24 cellular contexts compared by ENCODE assay signal in the genomic region with DNA sequence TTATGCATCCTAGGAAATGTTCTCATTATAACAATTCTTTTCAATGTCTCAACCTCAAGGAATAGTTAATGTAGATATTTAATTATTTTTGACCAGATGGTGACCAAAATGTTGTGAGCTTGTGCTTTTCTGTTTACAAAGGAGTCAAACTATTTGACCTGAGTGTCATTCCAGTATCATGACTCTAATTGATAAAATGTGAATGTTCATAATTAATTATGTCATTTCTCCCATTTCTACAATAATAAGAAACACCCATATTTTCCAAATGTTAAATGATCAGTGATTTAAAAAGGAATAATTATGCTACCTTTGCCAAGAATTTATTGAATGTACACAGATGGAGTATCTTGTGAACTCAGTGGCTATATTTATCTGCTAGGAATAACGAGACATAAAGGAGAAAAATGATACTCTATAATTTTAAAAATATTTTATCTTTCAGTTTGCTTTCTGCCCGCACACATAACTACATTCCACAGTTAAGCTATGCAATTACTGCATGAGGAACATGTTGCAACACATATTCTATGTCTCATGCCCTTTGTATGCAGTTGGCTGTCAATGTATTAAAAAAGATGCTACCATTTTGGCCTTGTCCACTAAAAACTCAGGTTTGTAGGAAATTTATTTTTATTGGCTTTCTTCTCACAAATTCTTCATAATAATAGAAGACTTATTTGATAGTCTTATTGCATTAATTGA.
DNase-seq lines count a peak whose midpoint lies in the region; ATAC-seq and TF ChIP-seq lines count a peak whose summit lies in the region.
"Had no signal": no experiment of that assay in that cellular context is flagged by ENCODE, and none has a peak within 500 bp of the region (broad histone marks: within the 10 kb centered on the region; RNA-seq: fewer than 3 reads in every experiment).

No MANE protein-coding gene starts in this region.

- intact Hi-C loops in IMR-90 (cut with micrococcal nuclease): no loop called here
- intact Hi-C loops in gastrocnemius medialis (cut with DNase I; ENCODE audit: low total_unique reads): no loop called here

- H2BK5ac ChIP-seq in IMR-90 (ENCODE audit: low read depth, low read length, poor library complexity, severe bottlenecking): peak overlapping the region; percentile 51
- H2BK5ac ChIP-seq in mesenchymal stem cell (ENCODE audit: low read depth, low read length, poor library complexity, severe bottlenecking): no peak overlapping the region

- H3K9me1 ChIP-seq in IMR-90 (ENCODE audit: insufficient read depth, low read length): no peaks in the 10 kb centered on the region

- H3K56ac ChIP-seq in IMR-90 (ENCODE audit: extremely low read depth, insufficient read depth, low read length): no peak overlapping the region

- ATAC-seq in IMR-90 (ENCODE audit: low read depth) (no peak; the same call in 1 of the 2 replicates), omental fat pad (ENCODE audit: low FRiP score) (no peak), gastrocnemius medialis (no peak), GM21786 (IDR thresholded peaks at IDR 0.05; ENCODE audit: unreplicated experiment) (no peak), GM18498 (IDR thresholded peaks at IDR 0.05; ENCODE audit: unreplicated experiment) (no peak)
- ATAC-seq: activated T-helper 17 cell treated with anti-CD3 and anti-CD28 coated beads, Interleukin-2, amount 50 U/mL, for 72 hours; lower lobe of right lung; psoas muscle had no signal

- no peak overlapping the region for H4K91ac ChIP-seq in IMR-90 (ENCODE audit: insufficient read depth, low read depth, low read length)
- no peak overlapping the region for H4K91ac ChIP-seq in mesenchymal stem cell (ENCODE audit: low read length)

- CTCF ChIA-PET in IMR-90 (lab: Yijun Ruan, JAX): interaction anchor here (1.3 kb wide), 1 partner anchor 10 kb away, joined by 3 read pairs; no protein-coding TSS in a partner anchor

- H3K18ac ChIP-seq in IMR-90 (ENCODE audit: low read depth, low read length) (no peak overlapping the region), mesenchymal stem cell (ENCODE audit: low read depth in 1 of 2, low read length in 2 of 2) (no peak overlapping the region)

- no peak overlapping the region for H2AK5ac ChIP-seq in IMR-90 (ENCODE audit: low read depth, low read length)
- no peak overlapping the region for H2AK5ac ChIP-seq in mesenchymal stem cell (ENCODE audit: low read length, severe bottlenecking)

- H3K4me2 ChIP-seq in IMR-90 (ENCODE audit: low read depth, low read length): no peak overlapping the region
- H3K4me2 ChIP-seq in mesenchymal stem cell (ENCODE audit: low read length, poor library complexity, severe bottlenecking): no peak overlapping the region
- H3K4me2 ChIP-seq: PC-9 had no signal

- H3K14ac ChIP-seq in IMR-90 (replicated peaks; ENCODE audit: low read depth, low read length) (no peak overlapping the region), mesenchymal stem cell (ENCODE audit: low read length in 2 of 2) (no peak overlapping the region)

- H3K9ac ChIP-seq in IMR-90 (ENCODE audit: low read depth, low read length): no peak overlapping the region
- H3K9ac ChIP-seq in mesenchymal stem cell (ENCODE audit: low read length): no peak overlapping the region

- no peak overlapping the region for H2BK12ac ChIP-seq in mesenchymal stem cell (ENCODE audit: low read length in 2 of 2)

- in situ Hi-C loops in IMR-90 (cut with MboI; ENCODE audit: low sequenced_read_pairs) (no loop called here), gastrocnemius medialis (cut with MboI; ENCODE audit: low sequenced_read_pairs in 4 of 4) (no loop called here)

- H2BK20ac ChIP-seq in IMR-90 (ENCODE audit: low read depth, low read length): no peak overlapping the region

- H3K36me3 ChIP-seq in IMR-90 (ENCODE audit: control insufficient read depth, insufficient read depth, low read length): no peaks in the 10 kb centered on the region
- no peaks in the 10 kb centered on the region for H3K36me3 ChIP-seq in mesenchymal stem cell (ENCODE audit: control insufficient read depth in 1 of 2, insufficient read depth in 2 of 2, low read depth in 1 of 2, low read length in 2 of 2)
- no peaks in the 10 kb centered on the region for H3K36me3 ChIP-seq in gastrocnemius medialis
- H3K36me3 ChIP-seq: ascending aorta, lower lobe of right lung had no signal

- dilution Hi-C loops in IMR-90 (cut with HindIII; ENCODE audit: low sequenced_read_pairs, unreplicated experiment): no loop called here

- H3K4ac ChIP-seq in IMR-90 (ENCODE audit: low read depth, low read length): no peak overlapping the region
- H3K4ac ChIP-seq in mesenchymal stem cell (ENCODE audit: low read depth in 1 of 2, low read length in 2 of 2): no peak overlapping the region

- TF ChIP-seq RAD21 in IMR-90 (IDR thresholded peaks at IDR 0.05; ENCODE audit: low read length): no peak

- no TSS peak for BruUV-seq in IMR-90 (replicated peaks; lab: Mats Ljungman, UMichigan)

- H2BK15ac ChIP-seq in IMR-90 (ENCODE audit: low read depth, low read length) (no peak overlapping the region), mesenchymal stem cell (ENCODE audit: low read depth, poor library complexity, severe bottlenecking) (no peak overlapping the region)

- H3K27me3 ChIP-seq in IMR-90 (ENCODE audit: control insufficient read depth, insufficient read depth, low read length) (no peaks in the 10 kb centered on the region), mesenchymal stem cell (ENCODE audit: control insufficient read depth in 1 of 2, insufficient read depth in 1 of 2, low read length in 2 of 2) (no peaks in the 10 kb centered on the region), gastrocnemius medialis (no peaks in the 10 kb centered on the region)
- H3K27me3 ChIP-seq: ascending aorta had no signal

- TF ChIP-seq CTCF in AG10803 (conservative IDR thresholded peaks at IDR 0.05; ENCODE audit: low read length) (no peak), IMR-90 (conservative IDR thresholded peaks at IDR 0.05; ENCODE audit: low read depth, low read length) (no peak), epithelial cell of esophagus (IDR thresholded peaks at IDR 0.05; ENCODE audit: insufficient read depth, low read depth, low read length, missing control alignments) (no peak), omental fat pad (IDR thresholded peaks at IDR 0.05) (no peak), gastrocnemius medialis (IDR thresholded peaks at IDR 0.05 in 4 of 5, conservative IDR thresholded peaks at IDR 0.05 in 1 of 5) (no peak)

- H2BK120ac ChIP-seq in IMR-90 (ENCODE audit: low read depth, low read length): no peak overlapping the region
- H2BK120ac ChIP-seq in mesenchymal stem cell (ENCODE audit: low read depth, low read length): no peak overlapping the region

- peak; percentile 73 for DNase-seq in AG10803 (ENCODE audit: low read depth)
- peak; percentile 61 for DNase-seq in IMR-90
- DNase-seq in epithelial cell of esophagus (ENCODE audit: low read depth): peak; percentile 77
- peak; percentile 17 for DNase-seq in mesenchymal stem cell
- DNase-seq in omental fat pad (ENCODE audit: low spot score): no peak
- DNase-seq in gastrocnemius medialis: no peak
- DNase-seq: glutamatergic neuron; KBM-7; lower lobe of right lung; NCI-H1436 treated with DMSO at 0.1 percent for 48 hours; NCI-H510A; NK-92 treated with Interleukin-12 subunit alpha and Interleukin-12 subunit beta, amount 100 ng/mL, for 24 hours; PC-9; psoas muscle; SIG-M5; stimulated activated CD4-positive, alpha-beta T cell treated with anti-CD3 and anti-CD28 coated beads, Interleukin-1b, Interleukin-23, amount 100 ng/mL, for 48 hours; SW 1271; T1000 had no signal

- no peak overlapping the region for H3K4me3 ChIP-seq in AG10803 (ENCODE audit: low read length)
- H3K4me3 ChIP-seq in IMR-90 (ENCODE audit: insufficient read depth, low read depth, low read length): no peak overlapping the region
- no peak overlapping the region for H3K4me3 ChIP-seq in epithelial cell of esophagus (ENCODE audit: low read length)
- H3K4me3 ChIP-seq in mesenchymal stem cell (ENCODE audit: insufficient read depth in 1 of 2, low read depth in 1 of 2, low read length in 2 of 2): no peak overlapping the region
- H3K4me3 ChIP-seq in gastrocnemius medialis: no peak overlapping the region
- H3K4me3 ChIP-seq: ascending aorta, lower lobe of right lung, PC-9, psoas muscle, skin epidermis had no signal

- H4K5ac ChIP-seq in IMR-90 (ENCODE audit: low read depth, low read length): no peak overlapping the region

- POLR2A ChIA-PET in IMR-90 (lab: Charles Lee; ENCODE audit: unreplicated experiment): interaction anchor here (0.6 kb wide), 1 partner anchor 1542 kb away, joined by 3 read pairs; no protein-coding TSS in a partner anchor

- no peaks in the 10 kb centered on the region for H4K20me1 ChIP-seq in IMR-90 (ENCODE audit: insufficient read depth, low read length)

- no peak for TF ChIP-seq POLR2A in IMR-90 (IDR thresholded peaks at IDR 0.05; ENCODE audit: low read depth, low read length)
- TF ChIP-seq POLR2A in gastrocnemius medialis (IDR thresholded peaks at IDR 0.05): no peak

- H3K4me1 ChIP-seq in IMR-90 (ENCODE audit: control insufficient read depth, insufficient read depth, low read length): no peaks in the 10 kb centered on the region; the same call in 1 of the 2 replicates
- no peaks in the 10 kb centered on the region for H3K4me1 ChIP-seq in mesenchymal stem cell (ENCODE audit: control insufficient read depth, insufficient read depth, low read depth, low read length)
- H3K4me1 ChIP-seq in gastrocnemius medialis: no peaks in the 10 kb centered on the region
- H3K4me1 ChIP-seq: ascending aorta, lower lobe of right lung, psoas muscle had no signal

- no peak overlapping the region for H2AFZ ChIP-seq in IMR-90 (replicated peaks; ENCODE audit: low read length, poor library complexity)
- no peak overlapping the region for H2AFZ ChIP-seq in mesenchymal stem cell (ENCODE audit: low read depth, low read length)
- H2AFZ ChIP-seq: PC-9 had no signal

- H4K8ac ChIP-seq in IMR-90 (ENCODE audit: low read depth in 2 of 2, low read length in 2 of 2): no peak overlapping the region
- H4K8ac ChIP-seq in mesenchymal stem cell (ENCODE audit: low read length): no peak overlapping the region

- H3K27ac ChIP-seq in IMR-90 (ENCODE audit: insufficient read depth, low read length) (no peak overlapping the region), mesenchymal stem cell (ENCODE audit: low read length, poor library complexity, severe bottlenecking) (no peak overlapping the region), gastrocnemius medialis (no peak overlapping the region)
- H3K27ac ChIP-seq: ascending aorta, C4-2B, lower lobe of right lung, PC-9, psoas muscle, skin epidermis had no signal

- H3K23ac ChIP-seq in IMR-90 (ENCODE audit: low read depth, low read length) (no peak overlapping the region), mesenchymal stem cell (ENCODE audit: low read length in 2 of 2) (no peak overlapping the region)

- H2AK9ac ChIP-seq in IMR-90 (replicated peaks; ENCODE audit: low read depth, low read length, poor library complexity): no peak overlapping the region

- H3K79me1 ChIP-seq in IMR-90 (ENCODE audit: low read depth in 1 of 2, low read length in 2 of 2) (no peaks in the 10 kb centered on the region), mesenchymal stem cell (replicated peaks; ENCODE audit: low read length, poor library complexity, severe bottlenecking) (no peaks in the 10 kb centered on the region)

- H3K9me3 ChIP-seq in IMR-90 (ENCODE audit: control insufficient read depth, insufficient read depth, low read length): no peaks in the 10 kb centered on the region
- H3K9me3 ChIP-seq in mesenchymal stem cell (ENCODE audit: control insufficient read depth, low read length): no peaks in the 10 kb centered on the region
- H3K9me3 ChIP-seq in gastrocnemius medialis: no peaks in the 10 kb centered on the region
- H3K9me3 ChIP-seq: ascending aorta, lower lobe of right lung, psoas muscle had no signal

- no CpG with 5 or more reads among the region's 2 CpGs for WGBS in IMR-90 (ENCODE audit: extremely low coverage in 2 of 2, insufficient read length in 1 of 2), 2 experiments
- WGBS in mesenchymal stem cell: no CpG with 5 or more reads among the region's 2 CpGs

Comparison
In these comparisons a context has a peak if more than half of its experiments do, and no peak if none do; other contexts are left out.
1. DNase-seq: peak in AG10803 (single experiment), IMR-90 (single experiment), epithelial cell of esophagus (single experiment) and mesenchymal stem cell (single experiment); none in omental fat pad (single experiment) and gastrocnemius medialis (0 of 2).